In genomic region chr5:53109436-53110127, GRCh38 we compare ENCODE assay signal across 8 cellular contexts. TPM values are rescaled to one million over a fixed set of nuclear protein-coding genes. Genes with fewer than 3 reads are reported as not detected.
A peak's percentile ranks its signal among the peaks of the same experiment; 100 is the strongest.
DNase-seq lines count a peak whose midpoint lies in the region; ATAC-seq, FAIRE-seq and TF ChIP-seq lines count a peak whose summit lies in the region.

A gene with protein sequence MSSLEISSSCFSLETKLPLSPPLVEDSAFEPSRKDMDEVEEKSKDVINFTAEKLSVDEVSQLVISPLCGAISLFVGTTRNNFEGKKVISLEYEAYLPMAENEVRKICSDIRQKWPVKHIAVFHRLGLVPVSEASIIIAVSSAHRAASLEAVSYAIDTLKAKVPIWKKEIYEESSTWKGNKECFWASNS (minus strand): TSS chr5:53109757. CDS start chr5:53107174, 2,583 bp downstream.

- peak; percentile 93 for DNase-seq in GM18507 (ENCODE audit: extremely low spot score, insufficient read length, low read depth)
- peak; percentile 48 to 75 for DNase-seq in NCI-H1930 (lab: John Stamatoyannopoulos, UW)
- DNase-seq in anterior cingulate cortex (lab: John Stamatoyannopoulos, UW): peak; percentile 7 to 93 (median 81)
- peak; percentile 85 for DNase-seq in right atrium auricular region (ENCODE audit: low spot score)
- peak; percentile 92 to 96 for DNase-seq in psoas muscle

- H3K27ac ChIP-seq in right atrium auricular region (peak within 1 kb of the TSS; percentile 74 to 90), psoas muscle (peak within 1 kb of the TSS; percentile 81), urinary bladder (ENCODE audit: low read depth) (peak within 1 kb of the TSS; percentile 76)

- H3K36me3 ChIP-seq in right atrium auricular region: no peaks in the 10 kb centered on the region
- peaks cover 0 to 33% of the 10 kb centered on the region in 2 donors for H3K36me3 ChIP-seq in psoas muscle (ENCODE audit: insufficient read depth in 1 of 2, low read depth in 1 of 2)
- H3K36me3 ChIP-seq in urinary bladder (ENCODE audit: insufficient read depth): no peaks in the 10 kb centered on the region

- TF ChIP-seq CTCF in right atrium auricular region (IDR thresholded peaks at IDR 0.05) (peak in 1 of 2 donors; percentile 19), psoas muscle (IDR thresholded peaks at IDR 0.05) (no peak)

- peak; percentile 95 for ATAC-seq in HG02973 (IDR thresholded peaks at IDR 0.05; ENCODE audit: unreplicated experiment)
- peak; percentile 98 to 100 (median 100) for ATAC-seq in psoas muscle

- H3K4me3 ChIP-seq in right atrium auricular region (peak within 1 kb of the TSS; percentile 67 to 88), psoas muscle (peak within 1 kb of the TSS; percentile 92), urinary bladder (ENCODE audit: low read depth, low read length) (peak within 1 kb of the TSS; percentile 83)

- peak; percentile 93 for FAIRE-seq in GM18507 (lab: Jason Lieb, UNC)

- H3K9me3 ChIP-seq in right atrium auricular region (no peaks in the 10 kb centered on the region), psoas muscle (no peaks in the 10 kb centered on the region)

- no peaks in the 10 kb centered on the region for H3K27me3 ChIP-seq in right atrium auricular region
- no peaks in the 10 kb centered on the region for H3K27me3 ChIP-seq in psoas muscle (ENCODE audit: insufficient read depth in 3 of 3, low read length in 2 of 3)

- 0 to 1% (median 0%) methylated on average over 55 of the region's 55 CpGs for WGBS in psoas muscle, 3 donors
- WGBS in urinary bladder: under 1% methylated on average over 55 of the region's 55 CpGs

- intact Hi-C loops in T-helper 2 cell treated with Interferon-gamma antibody and Interleukin-4, amounts not matched to agents 100 ng/mL and 5 ng/mL, for 36 hours (cut with micrococcal nuclease): loop anchor here (1.0 to 10.0 kb wide), 7 partner anchors 19 to 1203 kb away; partner anchors contain the start of genes ARL15 and FST
- intact Hi-C loops in psoas muscle (cut with DNase I): no loop called here

- H3K4me1 ChIP-seq in right atrium auricular region (peaks cover 0 to 24% of the 10 kb centered on the region in 2 donors), psoas muscle (peaks cover 23% of the 10 kb centered on the region), urinary bladder (ENCODE audit: insufficient read depth) (no peaks in the 10 kb centered on the region)

RNA-seq across cellular contexts. Expression of the gene that starts here (rescaled TPM):
- total RNA-seq in T-helper 2 cell treated with Interferon-gamma antibody and Interleukin-4, amounts not matched to agents 100 ng/mL and 5 ng/mL, for 36 hours: 22.0 and 22.1 TPM in 2 replicates
- total RNA-seq in right atrium auricular region: 10 to 100 TPM; 64.5 to 80.0 TPM
- 10 to 100 TPM; 38.8 to 46.7 (median 42.0) TPM for total RNA-seq in psoas muscle
- 10 to 100 TPM; 47.1 to 73.9 (median 56.0) TPM for polyA plus RNA-seq in psoas muscle
- 43.5 TPM for total RNA-seq in urinary bladder
- 50.2 TPM for polyA plus RNA-seq in urinary bladder

Comparison
In these comparisons a context has a peak if more than half of its experiments do, and no peak if none do; other contexts are left out.
1. Peak in every context shown above with its lines: DNase-seq, ATAC-seq, H3K4me3 ChIP-seq and H3K27ac ChIP-seq.